In genomic region chr15:65133550-65134200, GRCh38 we compare ENCODE assay signal across 1 cellular context.
TF ChIP-seq lines count a peak whose summit lies in the region.

PDCD7 (minus strand) TSS chr15:65133808; CDS start chr15:65133781, 27 bp downstream.

TF ChIP-seq in A549, 52 proteins besides CTCF, POLR2A, EP300 and RAD21 (continued from another document):
- peak; percentile 23; the same call in 1 of the 2 replicates for TF ChIP-seq KDM5A (IDR thresholded peaks at IDR 0.05)
